Comparison of ENCODE assay signal across 1 cellular context in genomic region chr6:35511980-35512379, GRCh38.
TF ChIP-seq lines count a peak whose summit lies in the region.

No MANE protein-coding gene starts in this region.

TF ChIP-seq in IMR-90, 13 proteins besides CTCF, POLR2A, EP300 and RAD21:
- TF ChIP-seq CHD1 (IDR thresholded peaks at IDR 0.05; ENCODE audit: low read depth, low read length): no peak
- TF ChIP-seq RFX5 (IDR thresholded peaks at IDR 0.05; ENCODE audit: low read depth, low read length): no peak
- TF ChIP-seq CEBPB (IDR thresholded peaks at IDR 0.05; ENCODE audit: low read depth, low read length): no peak
- no peak for TF ChIP-seq BHLHE40 (IDR thresholded peaks at IDR 0.05; ENCODE audit: low read depth, low read length)
- TF ChIP-seq NFE2L2 (IDR thresholded peaks at IDR 0.05; ENCODE audit: low read depth, low read length): no peak
- no peak for TF ChIP-seq RCOR1 (IDR thresholded peaks at IDR 0.05; ENCODE audit: insufficient replicate concordance, low read length)
- no peak for TF ChIP-seq ELK1 (IDR thresholded peaks at IDR 0.05; ENCODE audit: borderline replicate concordance, low read depth, low read length)
- TF ChIP-seq, protein P1, sequence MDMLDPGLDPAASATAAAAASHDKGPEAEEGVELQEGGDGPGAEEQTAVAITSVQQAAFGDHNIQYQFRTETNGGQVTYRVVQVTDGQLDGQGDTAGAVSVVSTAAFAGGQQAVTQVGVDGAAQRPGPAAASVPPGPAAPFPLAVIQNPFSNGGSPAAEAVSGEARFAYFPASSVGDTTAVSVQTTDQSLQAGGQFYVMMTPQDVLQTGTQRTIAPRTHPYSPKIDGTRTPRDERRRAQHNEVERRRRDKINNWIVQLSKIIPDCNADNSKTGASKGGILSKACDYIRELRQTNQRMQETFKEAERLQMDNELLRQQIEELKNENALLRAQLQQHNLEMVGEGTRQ (IDR thresholded peaks at IDR 0.05; ENCODE audit: low read depth, low read length): no peak
- no peak for TF ChIP-seq MAZ (IDR thresholded peaks at IDR 0.05; ENCODE audit: borderline replicate concordance, low read depth, low read length)
- no peak for TF ChIP-seq MAFK (IDR thresholded peaks at IDR 0.05; ENCODE audit: low read depth, low read length)
- TF ChIP-seq FOS (IDR thresholded peaks at IDR 0.05; ENCODE audit: low read depth, low read length): no peak
- no peak for TF ChIP-seq SMC3 (IDR thresholded peaks at IDR 0.05; ENCODE audit: low read depth, low read length)
- TF ChIP-seq MXI1 (IDR thresholded peaks at IDR 0.05; ENCODE audit: borderline replicate concordance, low read depth, low read length): no peak
